9 cellular contexts compared by ENCODE assay signal in genomic region chr1:179742717-179743678, GRCh38. TPM values are rescaled to one million over a fixed set of nuclear protein-coding genes. Genes with fewer than 3 reads are reported as not detected.
A peak's percentile ranks its signal among the peaks of the same experiment; 100 is the strongest.
DNase-seq lines count a peak whose midpoint lies in the region; ATAC-seq, FAIRE-seq and TF ChIP-seq lines count a peak whose summit lies in the region.
"Had no signal": no experiment of that assay in that cellular context is flagged by ENCODE, and none has a peak within 500 bp of the region (broad histone marks: within the 10 kb centered on the region; RNA-seq: fewer than 3 reads in every experiment).

TSS of gene FAM163A (plus strand) at chr1:179743291. CDS start at chr1:179813098, 69,807 bp downstream.

- no peaks in the 10 kb centered on the region for H3K79me2 ChIP-seq in astrocyte (ENCODE audit: insufficient read depth, low read length)

- FAIRE-seq in astrocyte (lab: Jason Lieb, UNC): no peak

- H3K9me3 Mint-ChIP-seq in astrocyte (ENCODE audit: unreplicated experiment): peaks cover 11% of the 10 kb centered on the region
- H3K9me3 Mint-ChIP-seq in memory B cell: peaks cover 2% of the 10 kb centered on the region

- H3K36me3 Mint-ChIP-seq in astrocyte (ENCODE audit: low read depth, unreplicated experiment) (no peaks in the 10 kb centered on the region), memory B cell (no peaks in the 10 kb centered on the region)

- peak within 1 kb of the TSS; percentile 54 for H2AFZ ChIP-seq in astrocyte (ENCODE audit: low read depth, low read length)

- no peak within 1 kb of the TSS for H3K27ac Mint-ChIP-seq in astrocyte (ENCODE audit: unreplicated experiment)
- H3K27ac Mint-ChIP-seq in memory B cell: no peak within 1 kb of the TSS

- no peak for TF ChIP-seq CTCF in astrocyte (IDR thresholded peaks at IDR 0.05; ENCODE audit: insufficient read depth, low read depth, low read length)

- H4K20me1 ChIP-seq in astrocyte (ENCODE audit: insufficient read depth, low read length): no peaks in the 10 kb centered on the region

- H3K27me3 ChIP-seq in astrocyte (ENCODE audit: insufficient read depth, low read length): peaks cover 67% of the 10 kb centered on the region

- H3K27ac ChIP-seq in astrocyte (ENCODE audit: low read depth, low read length) (no peak within 1 kb of the TSS), urinary bladder (ENCODE audit: low read depth) (no peak within 1 kb of the TSS)

- peaks cover 2% of the 10 kb centered on the region for H3K9me3 ChIP-seq in astrocyte (ENCODE audit: insufficient read depth, low read depth, low read length)

- peak; percentile 7 for DNase-seq in stimulated activated CD4-positive, alpha-beta T cell treated with anti-CD3 and anti-CD28 coated beads, Interleukin-12 subunit alpha, Interleukin-12 subunit beta, amount 100 ng/mL, for 4 hours
- no peak for DNase-seq in stimulated activated CD4-positive, alpha-beta T cell treated with anti-CD3 and anti-CD28 coated beads, Interleukin-2, amount 100 ng/mL, for 48 hours
- DNase-seq in astrocyte (ENCODE audit: low read depth) (no peak), memory B cell (ENCODE audit: low spot score in 2 of 2) (no peak), NCI-H226 (no peak), superior temporal gyrus (ENCODE audit: extremely low spot score) (no peak)

- under 1% methylated on average over 92 of the region's 92 CpGs for WGBS in urinary bladder

- H3K4me3 ChIP-seq in astrocyte (ENCODE audit: insufficient read depth, low read depth, low read length) (peak within 1 kb of the TSS; percentile 23), urinary bladder (ENCODE audit: low read depth, low read length) (peak within 1 kb of the TSS; percentile 38)

- H3K4me1 ChIP-seq in astrocyte (ENCODE audit: insufficient read depth, low read length) (peaks cover 2% of the 10 kb centered on the region), urinary bladder (ENCODE audit: insufficient read depth) (no peaks in the 10 kb centered on the region)

- no peak for ATAC-seq in memory B cell (ENCODE audit: low read depth)
- no peak for ATAC-seq in HG03342 (IDR thresholded peaks at IDR 0.05; ENCODE audit: unreplicated experiment)

- H3K27me3 Mint-ChIP-seq in astrocyte (ENCODE audit: low read depth, unreplicated experiment) (peaks cover 73% of the 10 kb centered on the region), memory B cell (peaks cover 25% of the 10 kb centered on the region)

- no peaks in the 10 kb centered on the region for H3K36me3 ChIP-seq in astrocyte (ENCODE audit: insufficient read depth, low read length)
- H3K36me3 ChIP-seq in urinary bladder (ENCODE audit: insufficient read depth): no peaks in the 10 kb centered on the region

- H3K9ac ChIP-seq in astrocyte (ENCODE audit: low read length): no peak within 1 kb of the TSS

- H3K4me2 ChIP-seq in astrocyte (ENCODE audit: low read length): peak within 1 kb of the TSS; percentile 60

- H3K4me3 Mint-ChIP-seq in astrocyte (ENCODE audit: unreplicated experiment): no peak within 1 kb of the TSS
- H3K4me3 Mint-ChIP-seq in memory B cell: peak within 1 kb of the TSS; percentile 42

- no peaks in the 10 kb centered on the region for H3K4me1 Mint-ChIP-seq in astrocyte (ENCODE audit: low read depth, unreplicated experiment)
- peaks cover 8% of the 10 kb centered on the region for H3K4me1 Mint-ChIP-seq in memory B cell

RNA-seq across cellular contexts. Expression of gene FAM163A, which starts in this region (rescaled TPM):
- total RNA-seq in astrocyte: not detected in 2 replicates
- total RNA-seq in urinary bladder: 0.53 TPM
- 0.30 TPM for polyA plus RNA-seq in urinary bladder
- total RNA-seq: T-helper 1 cell treated with Interleukin-12 subunit alpha and Interleukin-12 subunit beta and Interleukin-4 antibody, amounts not matched to agents 30 ng/mL and 1 ng/mL, for 36 hours had no signal
